Comparison of ENCODE assay signal across 18 cellular contexts in the genomic region with DNA sequence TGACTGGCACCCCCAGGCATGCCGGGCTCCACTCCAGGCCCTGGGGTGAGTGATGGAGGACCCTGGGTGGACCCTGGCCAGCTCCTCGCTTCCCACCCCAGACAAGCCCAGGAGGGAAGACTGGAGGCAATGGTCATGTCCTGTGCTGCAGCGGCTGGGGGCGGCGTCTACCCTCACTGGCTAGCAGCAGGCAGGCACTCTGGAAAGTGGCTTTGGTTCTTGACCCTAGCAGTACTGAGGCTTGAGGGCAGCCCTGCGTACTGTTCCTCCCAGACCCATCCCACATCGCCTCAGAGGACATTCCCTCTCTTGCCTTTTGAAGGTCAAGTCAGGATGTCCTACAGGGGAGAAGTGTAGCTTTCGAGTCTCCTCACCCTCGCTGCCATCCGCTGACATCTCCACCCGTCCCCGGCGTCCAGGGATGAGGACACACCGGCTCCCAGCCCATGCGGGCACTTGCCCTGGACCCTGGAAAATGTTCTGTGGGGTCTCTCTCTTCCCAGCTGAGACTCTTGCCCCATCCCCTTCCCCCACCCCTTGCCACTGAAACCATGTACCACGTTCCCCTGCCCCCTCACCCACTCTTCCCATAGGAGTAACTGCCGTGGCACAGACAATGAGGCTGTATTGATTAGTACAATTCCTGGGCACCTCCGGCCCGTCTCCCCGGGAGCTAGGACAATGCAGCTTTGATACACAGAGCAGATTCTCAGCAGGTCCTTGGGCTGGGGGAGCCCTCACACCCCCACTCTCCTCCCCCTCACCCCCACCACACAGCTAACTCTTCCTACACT. TPM values are rescaled to one million over a fixed set of nuclear protein-coding genes. Genes with fewer than 3 reads are reported as not detected.
A peak's percentile ranks its signal among the peaks of the same experiment; 100 is the strongest.
DNase-seq lines count a peak whose midpoint lies in the region; ATAC-seq and TF ChIP-seq lines count a peak whose summit lies in the region.
"Had no signal": no experiment of that assay in that cellular context is flagged by ENCODE, and none has a peak within 500 bp of the region (broad histone marks: within the 10 kb centered on the region; RNA-seq: fewer than 3 reads in every experiment).

No MANE protein-coding gene starts in this region.

- no peak overlapping the region for H3K9ac ChIP-seq in endodermal cell (ENCODE audit: extremely low read depth, low read length, poor library complexity, severe bottlenecking)
- no peak overlapping the region for H3K9ac ChIP-seq in neural progenitor cell

- H3K4me3 ChIP-seq in ascending aorta: no peak overlapping the region
- H3K4me3 ChIP-seq in endodermal cell (ENCODE audit: low read length): no peak overlapping the region
- no peak overlapping the region for H3K4me3 ChIP-seq in neural progenitor cell
- no peak overlapping the region for H3K4me3 ChIP-seq in effector memory CD4-positive, alpha-beta T cell (ENCODE audit: insufficient read depth, low read depth, low read length, poor library complexity, severe bottlenecking)

- no peaks in the 10 kb centered on the region for H3K9me3 Mint-ChIP-seq in endodermal cell
- no peaks in the 10 kb centered on the region for H3K9me3 Mint-ChIP-seq in neural progenitor cell
- H3K9me3 Mint-ChIP-seq: CD4-positive, alpha-beta memory T cell had no signal

- H3K27me3 ChIP-seq in ascending aorta (no peaks in the 10 kb centered on the region), endodermal cell (ENCODE audit: control insufficient read depth, insufficient read depth, low read length, poor library complexity, severe bottlenecking) (no peaks in the 10 kb centered on the region), neural progenitor cell (no peaks in the 10 kb centered on the region)
- H3K27me3 ChIP-seq in effector memory CD4-positive, alpha-beta T cell (replicated peaks; ENCODE audit: control insufficient read depth, insufficient read depth, low read length, poor library complexity, severe bottlenecking): no peaks in the 10 kb centered on the region
- H3K27me3 ChIP-seq: BE2C had no signal

- WGBS in endodermal cell (ENCODE audit: insufficient coverage in 1 of 2, insufficient read length in 1 of 2), 2 experiments: 86 to 92% methylated on average over 14 to 20 of the region's 20 CpGs

- no peaks in the 10 kb centered on the region for H3K36me3 ChIP-seq in ascending aorta
- H3K36me3 ChIP-seq in endodermal cell (ENCODE audit: control insufficient read depth, insufficient read depth, low read length): no peaks in the 10 kb centered on the region
- H3K36me3 ChIP-seq in neural progenitor cell: no peaks in the 10 kb centered on the region
- H3K36me3 ChIP-seq in effector memory CD4-positive, alpha-beta T cell (ENCODE audit: control insufficient read depth, insufficient read depth, low read length): no peaks in the 10 kb centered on the region
- H3K36me3 ChIP-seq: BE2C had no signal

- intact Hi-C loops in ascending aorta (cut with DNase I): no loop called here
- intact Hi-C loops in left colon (cut with DNase I, micrococcal nuclease): no loop called here

- H3K4me1 Mint-ChIP-seq in endodermal cell (no peaks in the 10 kb centered on the region), neural progenitor cell (peaks cover 51% of the 10 kb centered on the region)

- DNase-seq in Ammon's horn (ENCODE audit: low spot score) (peak; percentile 59), ascending aorta (ENCODE audit: low spot score in 2 of 2) (no peak), endodermal cell (no peak), neural progenitor cell (ENCODE audit: low spot score) (peak; percentile 28), left colon (no peak), NCI-H128 (lab: John Stamatoyannopoulos, UW; ENCODE audit: unreplicated experiment) (no peak)
- DNase-seq in effector memory CD4-positive, alpha-beta T cell: no peak
- DNase-seq: BE2C; CD4-positive, alpha-beta memory T cell; DMS153; GDM1; HCEC 1CT; NCI-H1092 treated with DMSO at 0.1 percent for 48 hours; NCI-H1694; NCI-H510A; NCI-H774; RPMI8226 had no signal

- H3K79me2 ChIP-seq in neural progenitor cell (ENCODE audit: low read depth): no peaks in the 10 kb centered on the region

- H3F3A ChIP-seq in neural progenitor cell (ENCODE audit: low read depth): no peaks in the 10 kb centered on the region

- no peak overlapping the region for H3K4me3 Mint-ChIP-seq in endodermal cell
- no peak overlapping the region for H3K4me3 Mint-ChIP-seq in neural progenitor cell
- H3K4me3 Mint-ChIP-seq: CD4-positive, alpha-beta memory T cell had no signal

- no peak for ATAC-seq in left colon
- ATAC-seq in SK-N-SH treated with all-trans-retinoic acid at 6 μM for 48 hours: no peak

- H2AFZ ChIP-seq in neural progenitor cell (replicated peaks): no peak overlapping the region

- peaks cover 18 to 35% of the 10 kb centered on the region in 2 donors for H3K4me1 ChIP-seq in ascending aorta
- H3K4me1 ChIP-seq in endodermal cell (ENCODE audit: control insufficient read depth, insufficient read depth, low read length): no peaks in the 10 kb centered on the region
- H3K4me1 ChIP-seq in neural progenitor cell: peaks cover 20% of the 10 kb centered on the region
- no peaks in the 10 kb centered on the region for H3K4me1 ChIP-seq in effector memory CD4-positive, alpha-beta T cell (ENCODE audit: control insufficient read depth, insufficient read depth, low read length, poor library complexity, severe bottlenecking)
- H3K4me1 ChIP-seq: BE2C had no signal

- TF ChIP-seq CTCF in ascending aorta (IDR thresholded peaks at IDR 0.05) (no peak), endodermal cell (conservative IDR thresholded peaks at IDR 0.05) (no peak), neural progenitor cell (IDR thresholded peaks at IDR 0.05) (no peak)

- peaks cover 11% of the 10 kb centered on the region for H4K20me1 ChIP-seq in neural progenitor cell (ENCODE audit: low read depth)

- H3K27ac Mint-ChIP-seq in endodermal cell (no peak overlapping the region), neural progenitor cell (peak overlapping the region; percentile 95)
- H3K27ac Mint-ChIP-seq: CD4-positive, alpha-beta memory T cell had no signal

- no peaks in the 10 kb centered on the region for H3K9me3 ChIP-seq in ascending aorta
- no peaks in the 10 kb centered on the region for H3K9me3 ChIP-seq in endodermal cell (ENCODE audit: control insufficient read depth, low read length)
- no peaks in the 10 kb centered on the region for H3K9me3 ChIP-seq in neural progenitor cell (ENCODE audit: low read depth)
- no peaks in the 10 kb centered on the region for H3K9me3 ChIP-seq in effector memory CD4-positive, alpha-beta T cell (ENCODE audit: control insufficient read depth, low read length)
- H3K9me3 ChIP-seq: BE2C had no signal

- no peaks in the 10 kb centered on the region for H3K27me3 Mint-ChIP-seq in endodermal cell (ENCODE audit: insufficient read depth)
- H3K27me3 Mint-ChIP-seq in neural progenitor cell (ENCODE audit: insufficient read depth, low read depth): peaks cover 3% of the 10 kb centered on the region
- H3K27me3 Mint-ChIP-seq: CD4-positive, alpha-beta memory T cell had no signal

- H3K4me2 ChIP-seq in neural progenitor cell: peak overlapping the region; percentile 40

- no peaks in the 10 kb centered on the region for H3K36me3 Mint-ChIP-seq in endodermal cell (ENCODE audit: low read depth)
- H3K36me3 Mint-ChIP-seq in neural progenitor cell: no peaks in the 10 kb centered on the region
- H3K36me3 Mint-ChIP-seq: CD4-positive, alpha-beta memory T cell had no signal

- H3K27ac ChIP-seq in ascending aorta: peak overlapping the region; percentile 57 to 71
- peak overlapping the region; percentile 86 for H3K27ac ChIP-seq in endodermal cell (ENCODE audit: low read depth, low read length)
- H3K27ac ChIP-seq in neural progenitor cell: no peak overlapping the region
- no peak overlapping the region for H3K27ac ChIP-seq in effector memory CD4-positive, alpha-beta T cell (ENCODE audit: insufficient read depth, low read length, poor library complexity, severe bottlenecking)

TF ChIP-seq in SK-N-SH treated with all-trans-retinoic acid at 6 μM for 48 hours, 23 proteins besides CTCF, POLR2A, EP300 and RAD21 (continues in another document):
- no peak for TF ChIP-seq ZFP30 (CRISPR knock-in tag; IDR thresholded peaks at IDR 0.05)
- no peak for TF ChIP-seq ESRRG (CRISPR knock-in tag; IDR thresholded peaks at IDR 0.05)

RNA-seq across cellular contexts. Expression of a gene that starts 15.0 kb away (rescaled TPM):
- total RNA-seq in ascending aorta: 4.7 TPM
- total RNA-seq in endodermal cell: 10 to 100 TPM in 1 of 2 donors, 1 to 10 TPM in 1; 5.7 to 11.4 TPM
- polyA plus RNA-seq in endodermal cell (2013, experiment 1 of 2): 24.7 TPM
- 15.9 TPM for polyA plus RNA-seq in endodermal cell (2013, experiment 2 of 2)
- total RNA-seq in neural progenitor cell (ENCODE audit: low replicate concordance): 1.4 and 5.6 TPM in 2 replicates
- total RNA-seq in left colon: 10 to 100 TPM; 35.3 to 42.3 TPM
- polyA plus RNA-seq: CD4-positive, alpha-beta memory T cell had no signal

RNA-seq across cellular contexts. Expression of a gene that starts 24.9 kb away (rescaled TPM):
- total RNA-seq in ascending aorta (4.8 TPM), endodermal cell (10 to 100 TPM; 26.6 to 31.1 TPM), neural progenitor cell (ENCODE audit: low replicate concordance) (3.3 and 13.5 TPM in 2 replicates), left colon (10 to 100 TPM; 22.4 to 22.6 TPM)
- 13.3 TPM for polyA plus RNA-seq in endodermal cell (2013, experiment 1 of 2)
- 11.1 TPM for polyA plus RNA-seq in endodermal cell (2013, experiment 2 of 2)

RNA-seq across cellular contexts. Expression of a gene that starts 37.3 kb away (rescaled TPM):
- total RNA-seq in ascending aorta (93.2 TPM), endodermal cell (10 to 100 TPM; 62.7 to 72.7 TPM), neural progenitor cell (ENCODE audit: low replicate concordance) (23.7 and 96.3 TPM in 2 replicates), left colon (10 to 100 TPM; 22.7 to 28.6 TPM)
- 89.1 TPM for polyA plus RNA-seq in endodermal cell (2013, experiment 1 of 2)
- polyA plus RNA-seq in endodermal cell (2013, experiment 2 of 2): 82.9 TPM

RNA-seq across cellular contexts. Expression of a gene that starts 41.5 kb away (rescaled TPM):
- total RNA-seq in ascending aorta (115 TPM), endodermal cell (100 to 1,000 TPM; 108 to 116 TPM), neural progenitor cell (ENCODE audit: low replicate concordance) (39.2 and 71.2 TPM in 2 replicates), left colon (100 to 1,000 TPM; 166 to 182 TPM)
- polyA plus RNA-seq in endodermal cell (2013, experiment 1 of 2): 120 TPM
- 111 TPM for polyA plus RNA-seq in endodermal cell (2013, experiment 2 of 2)

RNA-seq across cellular contexts. Expression of a gene that starts 46.5 kb away (rescaled TPM):
- total RNA-seq in ascending aorta (69.3 TPM), endodermal cell (10 to 100 TPM; 28.5 to 31.3 TPM), neural progenitor cell (ENCODE audit: low replicate concordance) (9.5 and 20.0 TPM in 2 replicates), left colon (10 to 100 TPM; 17.8 to 24.7 TPM)
- 26.1 TPM for polyA plus RNA-seq in endodermal cell (2013, experiment 1 of 2)
- polyA plus RNA-seq in endodermal cell (2013, experiment 2 of 2): 19.5 TPM

Comparison
In these comparisons a context has a peak if more than half of its experiments do, and no peak if none do; other contexts are left out.
1. DNase-seq: peak in Ammon's horn (single experiment) and neural progenitor cell (single experiment); none in ascending aorta (0 of 2), endodermal cell (single experiment), effector memory CD4-positive, alpha-beta T cell (0 of 3), left colon (0 of 2) and NCI-H128 (single experiment).
2. H3K27ac ChIP-seq: peak in ascending aorta (2 of 2) and endodermal cell (single experiment); none in neural progenitor cell (single experiment) and effector memory CD4-positive, alpha-beta T cell (single experiment).